ENCODE assay signal across 8 cellular contexts in genomic region chr22:37801946-37802309, GRCh38. TPM values are rescaled to one million over a fixed set of nuclear protein-coding genes. Genes with fewer than 3 reads are reported as not detected.
A peak's percentile ranks its signal among the peaks of the same experiment; 100 is the strongest.
DNase-seq lines count a peak whose midpoint lies in the region; ATAC-seq and TF ChIP-seq lines count a peak whose summit lies in the region.

No MANE protein-coding gene starts in this region.

- ATAC-seq in heart left ventricle, result no peak
- ATAC-seq in activated B cell treated with CpG ODN at 0.5 μM for 24 hours (ENCODE audit: low read depth), result no peak
- no peak for ATAC-seq in HG03520 (IDR thresholded peaks at IDR 0.05; ENCODE audit: unreplicated experiment)
- ATAC-seq in GM18498 (IDR thresholded peaks at IDR 0.05; ENCODE audit: unreplicated experiment), result no peak

- peak overlapping the region in 4 of 12 donors; percentile 40 to 69 (median 52) for H3K27ac ChIP-seq in heart left ventricle
- H3K27ac ChIP-seq in subcutaneous abdominal adipose tissue (ENCODE audit: low read depth, low read length), result no peak overlapping the region

- DNase-seq in heart left ventricle, result no peak
- DNase-seq in cardiac septum (ENCODE audit: low spot score), result no peak
- DNase-seq in activated B cell treated with CpG ODN at 0.5 μM for 24 hours, result no peak
- DNase-seq in dermis blood vessel endothelial cell, result no peak

- intact Hi-C loops in heart left ventricle (cut with DNase I), result loop anchor here in 3 of 10 donors (2.0 to 10.0 kb wide), 3 partner anchors 47 to 53 kb away; no protein-coding TSS in a partner anchor
- intact Hi-C loops in cardiac septum (cut with DNase I), result no loop called here
- intact Hi-C loops in activated B cell treated with CpG ODN at 0.5 μM for 24 hours (cut with micrococcal nuclease), result no loop called here

- H3K36me3 ChIP-seq in heart left ventricle, result no peaks in the 10 kb centered on the region
- H3K36me3 ChIP-seq in subcutaneous abdominal adipose tissue (ENCODE audit: control insufficient read depth in 5 of 5, insufficient read depth in 5 of 5, low read length in 5 of 5), result no peaks in the 10 kb centered on the region

- CTCF ChIA-PET in activated B cell treated with CpG ODN at 0.5 μM for 24 hours (lab: Charles Lee), result no interaction called here

- peak overlapping the region; percentile 54 to 83 (median 66) for H3K4me3 ChIP-seq in heart left ventricle
- H3K4me3 ChIP-seq in iPS-18c (ENCODE audit: insufficient read depth, low read depth, low read length), result peak overlapping the region; percentile 89
- H3K4me3 ChIP-seq in subcutaneous abdominal adipose tissue (ENCODE audit: low read depth in 1 of 5, low read length in 5 of 5), result peak overlapping the region in 4 of 5 donors; percentile 65 to 74 (median 70)

- H3K4me1 ChIP-seq in heart left ventricle (peaks cover 0 to 42% (median 19%) of the 10 kb centered on the region in 12 donors), subcutaneous abdominal adipose tissue (ENCODE audit: control insufficient read depth in 5 of 5, insufficient read depth in 5 of 5, low read length in 5 of 5) (peaks cover 2 to 48% (median 43%) of the 10 kb centered on the region in 5 donors)

- no peaks in the 10 kb centered on the region for H3K36me3 Mint-ChIP-seq in activated B cell treated with CpG ODN at 0.5 μM for 24 hours (ENCODE audit: low read depth)

- no peak for TF ChIP-seq POLR2A in heart left ventricle (IDR thresholded peaks at IDR 0.05)

- peak overlapping the region in 4 of 5 donors; percentile 55 to 77 (median 64) for H3K9ac ChIP-seq in subcutaneous abdominal adipose tissue (ENCODE audit: low read length in 5 of 5)

- H3K9me3 ChIP-seq in heart left ventricle (no peaks in the 10 kb centered on the region), iPS-18c (ENCODE audit: control insufficient read depth, insufficient read depth, low read length) (no peaks in the 10 kb centered on the region), subcutaneous abdominal adipose tissue (ENCODE audit: control insufficient read depth in 5 of 5, low read length in 5 of 5) (no peaks in the 10 kb centered on the region)

- peaks cover 37% of the 10 kb centered on the region for H3K27me3 Mint-ChIP-seq in activated B cell treated with CpG ODN at 0.5 μM for 24 hours

- no peaks in the 10 kb centered on the region for H3K9me3 Mint-ChIP-seq in activated B cell treated with CpG ODN at 0.5 μM for 24 hours

- H3K4me3 Mint-ChIP-seq in activated B cell treated with CpG ODN at 0.5 μM for 24 hours, result peak overlapping the region; percentile 28

- H3K27ac Mint-ChIP-seq in activated B cell treated with CpG ODN at 0.5 μM for 24 hours, result no peak overlapping the region

- H3K27me3 ChIP-seq in heart left ventricle (peaks cover 0 to 2% (median 0%) of the 10 kb centered on the region in 9 donors), subcutaneous abdominal adipose tissue (ENCODE audit: control insufficient read depth in 5 of 5, insufficient read depth in 4 of 5, low read length in 5 of 5) (no peaks in the 10 kb centered on the region)

- no peak for TF ChIP-seq CTCF in heart left ventricle (IDR thresholded peaks at IDR 0.05)
- no peak for TF ChIP-seq CTCF in activated B cell treated with CpG ODN at 0.5 μM for 24 hours (IDR thresholded peaks at IDR 0.05)

- POLR2A ChIA-PET in activated B cell treated with CpG ODN at 0.5 μM for 24 hours (lab: Charles Lee), result interaction anchor here (0.7 kb wide), 1 partner anchor 21 kb away, joined by 4 read pairs; no protein-coding TSS in a partner anchor

- 7 to 8% (median 8%) methylated on average over 13 of the region's 13 CpGs for WGBS in heart left ventricle, 4 donors

- peaks cover 40% of the 10 kb centered on the region for H3K4me1 Mint-ChIP-seq in activated B cell treated with CpG ODN at 0.5 μM for 24 hours

RNA-seq across cellular contexts. Expression of gene GCAT, which starts 5.8 kb away (rescaled TPM):
- 10 to 100 TPM; 25.2 to 83.6 (median 39.7) TPM for total RNA-seq in heart left ventricle
- polyA plus RNA-seq in heart left ventricle, result 10 to 100 TPM; 26.7 to 53.4 TPM
- total RNA-seq in cardiac septum, result 24.0 TPM
- 0.40 and 0.83 TPM in 2 replicates for total RNA-seq in activated B cell treated with CpG ODN at 0.5 μM for 24 hours
- total RNA-seq in dermis blood vessel endothelial cell, result 24.5 and 37.6 TPM in 2 replicates

RNA-seq across cellular contexts. Expression of gene GALR3, which starts 21.3 kb away (rescaled TPM):
- total RNA-seq in heart left ventricle (not detected), cardiac septum (not detected), activated B cell treated with CpG ODN at 0.5 μM for 24 hours (not detected in 2 replicates), dermis blood vessel endothelial cell (0.14 TPM in 1 of 2 replicates, not detected in the other)
- not detected for polyA plus RNA-seq in heart left ventricle

RNA-seq across cellular contexts. Expression of gene ANKRD54, which starts 42.2 kb away (rescaled TPM):
- total RNA-seq in heart left ventricle, result 10 to 100 TPM; 11.6 to 44.6 (median 15.9) TPM
- polyA plus RNA-seq in heart left ventricle, result 10 to 100 TPM; 15.7 to 20.4 TPM
- 15.7 TPM for total RNA-seq in cardiac septum
- 12.6 and 16.5 TPM in 2 replicates for total RNA-seq in activated B cell treated with CpG ODN at 0.5 μM for 24 hours
- total RNA-seq in dermis blood vessel endothelial cell, result 43.6 and 44.3 TPM in 2 replicates

RNA-seq across cellular contexts. Expression of gene EIF3L, which starts 47.3 kb away (rescaled TPM):
- 100 to 1,000 TPM; 237 to 456 (median 369) TPM for total RNA-seq in heart left ventricle
- polyA plus RNA-seq in heart left ventricle, result 100 to 1,000 TPM; 111 to 284 TPM
- total RNA-seq in cardiac septum, result 255 TPM
- total RNA-seq in activated B cell treated with CpG ODN at 0.5 μM for 24 hours, result 712 and 718 TPM in 2 replicates
- total RNA-seq in dermis blood vessel endothelial cell, result 358 and 454 TPM in 2 replicates

Comparison
In these comparisons a context has a peak if more than half of its experiments do, and no peak if none do; other contexts are left out.
1. RNA of gene GCAT, which starts 5.8 kb away (total RNA-seq): 25.2 to 83.6 TPM in heart left ventricle, 24.5 to 37.6 TPM in dermis blood vessel endothelial cell and 24.0 TPM in cardiac septum (single experiment); 0.40 to 0.83 TPM in activated B cell treated with CpG ODN at 0.5 μM for 24 hours; every median in the first group is over 10 times any median in the second.
2. Peak in every context shown above with its lines, with median percentiles within 50 percentile points of each other: H3K4me3 ChIP-seq.